Comparison of ENCODE assay signal across 8 cellular contexts in genomic region chr7:4681218-4681851, GRCh38. TPM values are rescaled to one million over a fixed set of nuclear protein-coding genes. Genes with fewer than 3 reads are reported as not detected.
DNase-seq lines count a peak whose midpoint lies in the region; ATAC-seq and TF ChIP-seq lines count a peak whose summit lies in the region.

No MANE protein-coding gene starts in this region.

- no peaks in the 10 kb centered on the region for H3K27me3 ChIP-seq in HL-60 (ENCODE audit: insufficient read depth, poor library complexity, severe bottlenecking)
- H3K27me3 ChIP-seq in gastroesophageal sphincter: no peaks in the 10 kb centered on the region

- peaks cover 11 to 17% of the 10 kb centered on the region in 2 donors for H3K36me3 Mint-ChIP-seq in stimulated activated naive B cell treated with anti-CD40 and anti-IgM and Interleukin-4, amounts not matched to agents 10 μg/mL and 1 μg/mL and 100 μg/mL, for 72 hours

- H3K4me1 ChIP-seq in gastroesophageal sphincter: peaks cover 0 to 29% (median 18%) of the 10 kb centered on the region in 3 donors

- intact Hi-C loops in posterior vena cava (cut with DNase I): loop anchor here (5.0 kb wide), 4 partner anchors 39 to 71 kb away; no protein-coding TSS in a partner anchor

- peak overlapping the region; percentile 85 to 88 for H3K4me3 Mint-ChIP-seq in stimulated activated naive B cell treated with anti-CD40 and anti-IgM and Interleukin-4, amounts not matched to agents 10 μg/mL and 1 μg/mL and 100 μg/mL, for 72 hours

- no peak for TF ChIP-seq CTCF in HL-60 (IDR thresholded peaks at IDR 0.05; ENCODE audit: insufficient read depth, low read length)
- TF ChIP-seq CTCF in gastroesophageal sphincter (IDR thresholded peaks at IDR 0.05): no peak

- peak overlapping the region; percentile 94 for H3K27ac Mint-ChIP-seq in stimulated activated naive B cell treated with anti-CD40 and anti-IgM and Interleukin-4, amounts not matched to agents 10 μg/mL and 1 μg/mL and 100 μg/mL, for 72 hours

- no peak for ATAC-seq in gastroesophageal sphincter
- ATAC-seq in stimulated activated naive B cell treated with anti-CD40 and anti-IgM and Interleukin-4, amounts not matched to agents 10 μg/mL and 1 μg/mL and 100 μg/mL, for 72 hours (replicated peaks): no peak
- ATAC-seq in GM18868 (IDR thresholded peaks at IDR 0.05; ENCODE audit: unreplicated experiment): no peak

- H3K9me3 ChIP-seq in gastroesophageal sphincter: no peaks in the 10 kb centered on the region

- no peak for TF ChIP-seq POLR2A in gastroesophageal sphincter (IDR thresholded peaks at IDR 0.05)

- peak overlapping the region; percentile 35 for H3K4me3 ChIP-seq in HL-60 (replicated peaks; ENCODE audit: insufficient read depth, low read length)
- peak overlapping the region; percentile 30 to 91 for H3K4me3 ChIP-seq in gastroesophageal sphincter

- H3K27ac ChIP-seq in HL-60 (replicated peaks) (peak overlapping the region; percentile 55), gastroesophageal sphincter (peak overlapping the region in 3 of 4 donors; percentile 82 to 93 (median 93))

- WGBS in gastroesophageal sphincter (ENCODE audit: low coverage in 1 of 2), 2 donors: 58 to 82% methylated on average over 6 of the region's 6 CpGs

- no peaks in the 10 kb centered on the region for H3K27me3 Mint-ChIP-seq in stimulated activated naive B cell treated with anti-CD40 and anti-IgM and Interleukin-4, amounts not matched to agents 10 μg/mL and 1 μg/mL and 100 μg/mL, for 72 hours

- peaks cover 20 to 38% of the 10 kb centered on the region in 2 donors for H3K4me1 Mint-ChIP-seq in stimulated activated naive B cell treated with anti-CD40 and anti-IgM and Interleukin-4, amounts not matched to agents 10 μg/mL and 1 μg/mL and 100 μg/mL, for 72 hours

- H3K36me3 ChIP-seq in gastroesophageal sphincter: no peaks in the 10 kb centered on the region

- TF ChIP-seq EP300 in gastroesophageal sphincter (IDR thresholded peaks at IDR 0.05): no peak

- DNase-seq in HL-60 (ENCODE audit: low read depth in 1 of 2, low spot score in 1 of 2) (no peak), ecto neural progenitor cell (ENCODE audit: low spot score) (no peak), posterior vena cava (ENCODE audit: low spot score) (no peak), midbrain (lab: John Stamatoyannopoulos, UW) (no peak)
- DNase-seq in activated CD4-positive, alpha-beta T cell treated with anti-CD3 and anti-CD28 coated beads, Interleukin-2, amount 50 U/mL, for 4 hours: peak; percentile 5
- DNase-seq in stimulated activated naive B cell treated with anti-CD40 and anti-IgM and Interleukin-4, amounts not matched to agents 10 μg/mL and 1 μg/mL and 100 μg/mL, for 72 hours: no peak

- no peaks in the 10 kb centered on the region for H3K9me3 Mint-ChIP-seq in stimulated activated naive B cell treated with anti-CD40 and anti-IgM and Interleukin-4, amounts not matched to agents 10 μg/mL and 1 μg/mL and 100 μg/mL, for 72 hours

RNA-seq across cellular contexts. Expression of gene FOXK1, which starts 0.8 kb away (rescaled TPM):
- total RNA-seq in gastroesophageal sphincter: 10 to 100 TPM; 28.5 to 45.2 (median 30.0) TPM
- total RNA-seq in posterior vena cava: 10 to 100 TPM; 30.5 to 32.3 TPM

Comparison
In these comparisons a context has a peak if more than half of its experiments do, and no peak if none do; other contexts are left out.
1. DNase-seq: peak in activated CD4-positive, alpha-beta T cell treated with anti-CD3 and anti-CD28 coated beads, Interleukin-2, amount 50 U/mL, for 4 hours (2 of 2); none in HL-60 (0 of 2), stimulated activated naive B cell treated with anti-CD40 and anti-IgM and Interleukin-4, amounts not matched to agents 10 μg/mL and 1 μg/mL and 100 μg/mL, for 72 hours (single experiment), ecto neural progenitor cell (single experiment), posterior vena cava (single experiment) and midbrain (single experiment).